In the genomic region with DNA sequence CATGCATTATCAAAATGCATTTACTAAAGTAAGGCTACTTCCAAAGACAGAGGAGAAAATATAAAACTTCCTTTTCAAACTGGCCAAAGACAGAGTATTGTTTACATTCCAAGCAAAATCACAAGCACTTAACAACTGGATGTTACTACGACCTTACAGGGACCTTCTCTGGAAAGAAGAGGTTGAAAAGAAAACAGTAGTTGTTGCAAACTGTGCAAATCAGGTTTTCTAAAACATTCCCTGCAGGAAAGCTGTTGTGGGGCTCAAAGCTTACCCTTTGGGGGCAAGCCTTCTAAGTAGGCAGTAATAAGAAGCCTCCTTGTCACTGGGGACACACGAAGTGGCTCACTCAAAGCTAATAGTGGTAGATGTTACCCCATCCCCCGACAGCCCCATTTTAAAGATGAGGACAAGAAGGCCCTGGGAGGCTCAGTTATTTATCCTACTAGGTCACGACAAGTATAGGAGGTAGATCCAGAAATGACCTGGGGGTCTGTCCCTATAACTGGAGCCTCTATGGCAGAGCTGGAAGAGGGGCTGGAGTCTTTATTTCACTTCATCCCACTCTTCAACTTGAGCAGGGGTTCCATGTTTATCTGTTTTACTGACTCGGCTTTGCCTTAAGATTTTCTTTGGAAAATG, we compare ENCODE assay signal across 1 cellular context.
TF ChIP-seq lines count a peak whose summit lies in the region.

No MANE protein-coding gene starts in this region.

TF ChIP-seq in HepG2, 621 proteins besides CTCF, POLR2A, EP300 and RAD21 (continued from another document):
- TF ChIP-seq, protein P1, sequence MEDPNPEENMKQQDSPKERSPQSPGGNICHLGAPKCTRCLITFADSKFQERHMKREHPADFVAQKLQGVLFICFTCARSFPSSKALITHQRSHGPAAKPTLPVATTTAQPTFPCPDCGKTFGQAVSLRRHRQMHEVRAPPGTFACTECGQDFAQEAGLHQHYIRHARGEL (CRISPR knock-in tag; IDR thresholded peaks at IDR 0.05) = no peak
- TF ChIP-seq ZNF180 (CRISPR knock-in tag; IDR thresholded peaks at IDR 0.05; ENCODE audit: borderline replicate concordance, low read depth) (no peak), FOXC1 (CRISPR knock-in tag; IDR thresholded peaks at IDR 0.05; ENCODE audit: borderline replicate concordance) (no peak), ZSCAN30 (CRISPR knock-in tag; IDR thresholded peaks at IDR 0.05) (no peak), TOPORS (CRISPR knock-in tag; IDR thresholded peaks at IDR 0.05) (no peak), ZNF260 (CRISPR knock-in tag; IDR thresholded peaks at IDR 0.05; ENCODE audit: borderline replicate concordance, low read depth) (no peak)
- TF ChIP-seq, protein P2, sequence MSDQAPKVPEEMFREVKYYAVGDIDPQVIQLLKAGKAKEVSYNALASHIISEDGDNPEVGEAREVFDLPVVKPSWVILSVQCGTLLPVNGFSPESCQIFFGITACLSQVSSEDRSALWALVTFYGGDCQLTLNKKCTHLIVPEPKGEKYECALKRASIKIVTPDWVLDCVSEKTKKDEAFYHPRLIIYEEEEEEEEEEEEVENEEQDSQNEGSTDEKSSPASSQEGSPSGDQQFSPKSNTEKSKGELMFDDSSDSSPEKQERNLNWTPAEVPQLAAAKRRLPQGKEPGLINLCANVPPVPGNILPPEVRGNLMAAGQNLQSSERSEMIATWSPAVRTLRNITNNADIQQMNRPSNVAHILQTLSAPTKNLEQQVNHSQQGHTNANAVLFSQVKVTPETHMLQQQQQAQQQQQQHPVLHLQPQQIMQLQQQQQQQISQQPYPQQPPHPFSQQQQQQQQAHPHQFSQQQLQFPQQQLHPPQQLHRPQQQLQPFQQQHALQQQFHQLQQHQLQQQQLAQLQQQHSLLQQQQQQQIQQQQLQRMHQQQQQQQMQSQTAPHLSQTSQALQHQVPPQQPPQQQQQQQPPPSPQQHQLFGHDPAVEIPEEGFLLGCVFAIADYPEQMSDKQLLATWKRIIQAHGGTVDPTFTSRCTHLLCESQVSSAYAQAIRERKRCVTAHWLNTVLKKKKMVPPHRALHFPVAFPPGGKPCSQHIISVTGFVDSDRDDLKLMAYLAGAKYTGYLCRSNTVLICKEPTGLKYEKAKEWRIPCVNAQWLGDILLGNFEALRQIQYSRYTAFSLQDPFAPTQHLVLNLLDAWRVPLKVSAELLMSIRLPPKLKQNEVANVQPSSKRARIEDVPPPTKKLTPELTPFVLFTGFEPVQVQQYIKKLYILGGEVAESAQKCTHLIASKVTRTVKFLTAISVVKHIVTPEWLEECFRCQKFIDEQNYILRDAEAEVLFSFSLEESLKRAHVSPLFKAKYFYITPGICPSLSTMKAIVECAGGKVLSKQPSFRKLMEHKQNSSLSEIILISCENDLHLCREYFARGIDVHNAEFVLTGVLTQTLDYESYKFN (CRISPR knock-in tag; conservative IDR thresholded peaks at IDR 0.05) = no peak
